Comparison of ENCODE assay signal across 11 cellular contexts in genomic region chr5:11234501-11234911, GRCh38.
A peak's percentile ranks its signal among the peaks of the same experiment; 100 is the strongest.
DNase-seq lines count a peak whose midpoint lies in the region; ATAC-seq and TF ChIP-seq lines count a peak whose summit lies in the region.
"Had no signal": no experiment of that assay in that cellular context is flagged by ENCODE, and none has a peak within 500 bp of the region (broad histone marks: within the 10 kb centered on the region; RNA-seq: fewer than 3 reads in every experiment).

No MANE protein-coding gene starts in this region.

- H2AFZ ChIP-seq in Loucy (ENCODE audit: low read length) = no peak overlapping the region

- no peaks in the 10 kb centered on the region for H3K36me3 ChIP-seq in CD8-positive, alpha-beta T cell (ENCODE audit: insufficient read depth, low read length)
- H3K36me3 ChIP-seq in Loucy (ENCODE audit: insufficient read depth, low read length) = no peaks in the 10 kb centered on the region

- peaks cover 21% of the 10 kb centered on the region for H3K4me1 Mint-ChIP-seq in CD8-positive, alpha-beta T cell (ENCODE audit: low read depth)
- H3K4me1 Mint-ChIP-seq in activated CD8-positive, alpha-beta T cell treated with anti-CD3 and anti-CD28 coated beads, Interleukin-2, amount 10 ng/mL, durations not matched to agents 7 days and 5 days (ENCODE audit: low read depth) = peaks cover 20% of the 10 kb centered on the region

- H3K9me3 Mint-ChIP-seq in CD8-positive, alpha-beta T cell = no peaks in the 10 kb centered on the region
- H3K9me3 Mint-ChIP-seq in activated CD8-positive, alpha-beta T cell treated with anti-CD3 and anti-CD28 coated beads, Interleukin-2, amount 10 ng/mL, durations not matched to agents 7 days and 5 days (ENCODE audit: insufficient read depth) = peaks cover 12% of the 10 kb centered on the region

- peak overlapping the region; percentile 71 for H3K4me2 ChIP-seq in Loucy (ENCODE audit: low read depth, low read length, poor library complexity, severe bottlenecking)

- H3K4me1 ChIP-seq in CD8-positive, alpha-beta T cell (ENCODE audit: insufficient read depth, low read length) = peaks cover 19% of the 10 kb centered on the region
- H3K4me1 ChIP-seq in Loucy (ENCODE audit: insufficient read depth, low read length, poor library complexity, severe bottlenecking) = peaks cover 44% of the 10 kb centered on the region

- H3K27me3 ChIP-seq in CD8-positive, alpha-beta T cell (ENCODE audit: insufficient read depth, low read length) = no peaks in the 10 kb centered on the region
- no peaks in the 10 kb centered on the region for H3K27me3 ChIP-seq in Loucy (ENCODE audit: insufficient read depth, low read length, poor library complexity, severe bottlenecking)

- H3K4me3 Mint-ChIP-seq in CD8-positive, alpha-beta T cell = peak overlapping the region; percentile 22
- H3K4me3 Mint-ChIP-seq in activated CD8-positive, alpha-beta T cell treated with anti-CD3 and anti-CD28 coated beads, Interleukin-2, amount 10 ng/mL, durations not matched to agents 7 days and 5 days = no peak overlapping the region

- H3K9me3 ChIP-seq in CD8-positive, alpha-beta T cell (ENCODE audit: low read length) = no peaks in the 10 kb centered on the region
- H3K9me3 ChIP-seq in Loucy (ENCODE audit: insufficient read depth, low read depth, low read length) = peaks cover 24% of the 10 kb centered on the region; the same call in 1 of the 2 replicates

- no peaks in the 10 kb centered on the region for H3K36me3 Mint-ChIP-seq in CD8-positive, alpha-beta T cell
- no peaks in the 10 kb centered on the region for H3K36me3 Mint-ChIP-seq in activated CD8-positive, alpha-beta T cell treated with anti-CD3 and anti-CD28 coated beads, Interleukin-2, amount 10 ng/mL, durations not matched to agents 7 days and 5 days (ENCODE audit: low read depth)

- peak in 2 of 7 experiments; percentile 11 to 51 for DNase-seq in CD8-positive, alpha-beta T cell
- peak; percentile 25 for DNase-seq in activated CD8-positive, alpha-beta T cell treated with anti-CD3 and anti-CD28 coated beads, Interleukin-2, amount 10 ng/mL, durations not matched to agents 7 days and 5 days
- DNase-seq in islet precursor cell (peak; percentile 53), SIG-M5 (lab: John Stamatoyannopoulos, UW) (no peak), SW 1271 (lab: John Stamatoyannopoulos, UW) (no peak), RPMI8226 (no peak)
- DNase-seq: NCI-H1417, NCI-H526, retina had no signal

- POLR2A ChIA-PET in CD8-positive, alpha-beta T cell (lab: Charles Lee) = no interaction called here
- POLR2A ChIA-PET in activated CD8-positive, alpha-beta T cell treated with anti-CD3 and anti-CD28 coated beads, Interleukin-2, amount 10 ng/mL, durations not matched to agents 7 days and 5 days (lab: Charles Lee) = no interaction called here

- CTCF ChIA-PET in CD8-positive, alpha-beta T cell (lab: Charles Lee) = no interaction called here
- CTCF ChIA-PET in activated CD8-positive, alpha-beta T cell treated with anti-CD3 and anti-CD28 coated beads, Interleukin-2, amount 10 ng/mL, durations not matched to agents 7 days and 5 days (lab: Charles Lee) = interaction anchor here (1.2 kb wide), 1 partner anchor 17 kb away, joined by 3 read pairs; no protein-coding TSS in a partner anchor

- no peak overlapping the region for H3K27ac ChIP-seq in CD8-positive, alpha-beta T cell (ENCODE audit: low read depth, low read length)

- H3K27ac Mint-ChIP-seq in CD8-positive, alpha-beta T cell = peak overlapping the region; percentile 75
- H3K27ac Mint-ChIP-seq in activated CD8-positive, alpha-beta T cell treated with anti-CD3 and anti-CD28 coated beads, Interleukin-2, amount 10 ng/mL, durations not matched to agents 7 days and 5 days = peak overlapping the region; percentile 65

- intact Hi-C loops in CD8-positive, alpha-beta T cell (cut with DNase I, micrococcal nuclease) = no loop called here

- peaks cover 20% of the 10 kb centered on the region for H3F3A ChIP-seq in Loucy (ENCODE audit: low read depth)

- H3K27me3 Mint-ChIP-seq in CD8-positive, alpha-beta T cell (ENCODE audit: low read depth) = no peaks in the 10 kb centered on the region
- H3K27me3 Mint-ChIP-seq in activated CD8-positive, alpha-beta T cell treated with anti-CD3 and anti-CD28 coated beads, Interleukin-2, amount 10 ng/mL, durations not matched to agents 7 days and 5 days (ENCODE audit: low read depth) = no peaks in the 10 kb centered on the region

- no peaks in the 10 kb centered on the region for H3K9me2 ChIP-seq in Loucy (replicated peaks; ENCODE audit: low read depth, low read length)

- peak overlapping the region; percentile 79 for H3K9ac ChIP-seq in Loucy (ENCODE audit: low read depth, low read length, poor library complexity, severe bottlenecking)

- H3K79me2 ChIP-seq in Loucy (ENCODE audit: insufficient read depth, low read length) = no peaks in the 10 kb centered on the region

- no peaks in the 10 kb centered on the region for H4K20me1 ChIP-seq in Loucy (ENCODE audit: insufficient read depth, low read length, poor library complexity, severe bottlenecking)

- peak; percentile 31 for ATAC-seq in CD8-positive, alpha-beta T cell
- ATAC-seq in activated CD8-positive, alpha-beta T cell treated with anti-CD3 and anti-CD28 coated beads, Interleukin-2, amount 10 ng/mL, durations not matched to agents 7 days and 5 days = peak; percentile 76
- ATAC-seq in HG03457 (IDR thresholded peaks at IDR 0.05; ENCODE audit: unreplicated experiment) = no peak

- no peak overlapping the region for H3K4me3 ChIP-seq in CD8-positive, alpha-beta T cell (ENCODE audit: low read depth, low read length)
- H3K4me3 ChIP-seq in Loucy (ENCODE audit: low read length, poor library complexity, severe bottlenecking) = peak overlapping the region; percentile 28

- TF ChIP-seq CTCF in CD8-positive, alpha-beta T cell (IDR thresholded peaks at IDR 0.05) = no peak
- TF ChIP-seq CTCF in Loucy (conservative IDR thresholded peaks at IDR 0.05; ENCODE audit: low read length) = no peak

Comparison
In these comparisons a context has a peak if more than half of its experiments do, and no peak if none do; other contexts are left out.
1. DNase-seq: peak in activated CD8-positive, alpha-beta T cell treated with anti-CD3 and anti-CD28 coated beads, Interleukin-2, amount 10 ng/mL, durations not matched to agents 7 days and 5 days (single experiment) and islet precursor cell (single experiment); none in SIG-M5 (single experiment), SW 1271 (0 of 2) and RPMI8226 (single experiment).